20 cellular contexts compared by ENCODE assay signal in genomic region chrX:132015875-132016274, GRCh38.
"Had no signal": no experiment of that assay in that cellular context is flagged by ENCODE, and none has a peak within 500 bp of the region (broad histone marks: within the 10 kb centered on the region; RNA-seq: fewer than 3 reads in every experiment).

No MANE protein-coding gene starts in this region.

- H3K9me3 ChIP-seq: breast epithelium, colonic mucosa, left lung, lower lobe of right lung, tibial nerve had no signal

- H3K27ac Mint-ChIP-seq: activated CD4-positive, alpha-beta T cell treated with anti-CD3 and anti-CD28 coated beads for 36 hours; activated naive CD4-positive, alpha-beta T cell treated with anti-CD3 and anti-CD28 coated beads for 36 hours had no signal

- ATAC-seq: activated CD4-positive, alpha-beta T cell treated with anti-CD3 and anti-CD28 coated beads for 36 hours; activated naive CD8-positive, alpha-beta T cell treated with anti-CD3 and anti-CD28 coated beads, Interleukin-2, amount 50 U/mL, for 24 hours; left lung; lower lobe of right lung; natural killer cell; right cardiac atrium had no signal

- DNase-seq: activated CD4-positive, alpha-beta T cell treated with anti-CD3 and anti-CD28 coated beads for 36 hours; activated CD4-positive, alpha-beta T cell treated with anti-CD3 and anti-CD28 coated beads, Interleukin-2, amount 50 U/mL, for 4 hours; activated CD4-positive, CD25-positive, alpha-beta regulatory T cell; activated effector memory CD4-positive, alpha-beta T cell treated with anti-CD3 and anti-CD28 coated beads, Interleukin-2, amount 50 U/mL, for 16 hours; activated naive CD4-positive, alpha-beta T cell treated with anti-CD3 and anti-CD28 coated beads for 36 hours; activated naive CD8-positive, alpha-beta T cell treated with anti-CD3 and anti-CD28 coated beads, Interleukin-2, amount 50 U/mL, for 24 hours; amygdala; central memory CD4-positive, alpha-beta T cell; colonic mucosa; dorsolateral prefrontal cortex; effector memory CD4-positive, alpha-beta T cell; left lung; lower lobe of right lung; mesendoderm; natural killer cell; posterior cingulate gyrus; right cardiac atrium; stimulated activated naive CD4-positive, alpha-beta T cell had no signal

- H3K9me3 Mint-ChIP-seq: activated naive CD4-positive, alpha-beta T cell treated with anti-CD3 and anti-CD28 coated beads for 36 hours; activated naive CD8-positive, alpha-beta T cell treated with anti-CD3 and anti-CD28 coated beads, Interleukin-2, amount 50 U/mL, for 24 hours; natural killer cell had no signal

- H3K36me3 Mint-ChIP-seq: natural killer cell had no signal

- H3K4me3 Mint-ChIP-seq: activated CD4-positive, alpha-beta T cell treated with anti-CD3 and anti-CD28 coated beads for 36 hours; activated naive CD4-positive, alpha-beta T cell treated with anti-CD3 and anti-CD28 coated beads for 36 hours; activated naive CD8-positive, alpha-beta T cell treated with anti-CD3 and anti-CD28 coated beads, Interleukin-2, amount 50 U/mL, for 24 hours; natural killer cell had no signal

- H3K27me3 Mint-ChIP-seq: activated CD4-positive, alpha-beta T cell treated with anti-CD3 and anti-CD28 coated beads for 36 hours; activated naive CD8-positive, alpha-beta T cell treated with anti-CD3 and anti-CD28 coated beads, Interleukin-2, amount 50 U/mL, for 24 hours had no signal
